42 cellular contexts compared by ENCODE assay signal in genomic region chr7:73387908-73388414, GRCh38. TPM values are rescaled to one million over a fixed set of nuclear protein-coding genes. Genes with fewer than 3 reads are reported as not detected.
"Had no signal": no experiment of that assay in that cellular context is flagged by ENCODE, and none has a peak within 500 bp of the region (broad histone marks: within the 10 kb centered on the region; RNA-seq: fewer than 3 reads in every experiment).

No MANE protein-coding gene starts in this region.

- H3K27ac ChIP-seq: adrenal gland, ascending aorta, body of pancreas, brain microvascular endothelial cell, breast epithelium, cardiac muscle cell had no signal

- H3K36me3 ChIP-seq: adrenal gland, ascending aorta, brain microvascular endothelial cell, breast epithelium, cardiac muscle cell had no signal

- FAIRE-seq: bronchial epithelial cell had no signal

- H3K4me1 ChIP-seq: adrenal gland, ascending aorta, body of pancreas, breast epithelium had no signal

- H3K4me1 Mint-ChIP-seq: activated naive CD4-positive, alpha-beta T cell treated with anti-CD3 and anti-CD28 coated beads, Interleukin-2, amount 10 ng/mL, durations not matched to agents 7 days and 5 days; activated naive CD4-positive, alpha-beta T cell treated with anti-CD3 and anti-CD28 coated beads, Interleukin-2, amount 50 U/mL, for 24 hours; activated naive CD8-positive, alpha-beta T cell treated with anti-CD3 and anti-CD28 coated beads for 36 hours; activated naive CD8-positive, alpha-beta T cell treated with anti-CD3 and anti-CD28 coated beads, Interleukin-2, amount 10 ng/mL, durations not matched to agents 7 days and 5 days; activated naive CD8-positive, alpha-beta T cell treated with anti-CD3 and anti-CD28 coated beads, Interleukin-2, amount 50 U/mL, for 24 hours; activated T-helper 17 cell treated with anti-CD3 and anti-CD28 coated beads, Interleukin-2, amount 50 U/mL, for 72 hours; brain; central memory CD8-positive, alpha-beta T cell had no signal

- ATAC-seq: activated naive CD4-positive, alpha-beta T cell treated with anti-CD3 and anti-CD28 coated beads, Interleukin-2, amount 50 U/mL, for 72 hours; activated naive CD8-positive, alpha-beta T cell treated with anti-CD3 and anti-CD28 coated beads, Interleukin-2, amount 50 U/mL, for 24 hours; activated T-cell treated with anti-CD3 and anti-CD28 coated beads, Interleukin-2, amount 50 U/mL, for 4 hours; activated T-cell treated with anti-CD3 and anti-CD28 coated beads, Interleukin-2, amount 50 U/mL, for 72 hours; activated T-helper 17 cell treated with anti-CD3 and anti-CD28 coated beads, Interleukin-2, amount 50 U/mL, for 72 hours; body of pancreas had no signal

- H3K27me3 Mint-ChIP-seq: activated naive CD4-positive, alpha-beta T cell treated with anti-CD3 and anti-CD28 coated beads, Interleukin-2, amount 50 U/mL, for 24 hours; activated naive CD8-positive, alpha-beta T cell treated with anti-CD3 and anti-CD28 coated beads for 36 hours; activated T-helper 17 cell treated with anti-CD3 and anti-CD28 coated beads, Interleukin-2, amount 50 U/mL, for 72 hours; central memory CD8-positive, alpha-beta T cell had no signal

- DNase-seq: activated effector memory CD4-positive, alpha-beta T cell treated with anti-CD3 and anti-CD28 coated beads, Interleukin-2, amount 50 U/mL, for 16 hours; activated effector memory CD4-positive, alpha-beta T cell treated with Interleukin-2 at 50 U/mL for 16 hours; activated gamma-delta T cell; activated gamma-delta T cell treated with Interleukin-2 at 50 U/mL for 16 hours; activated naive CD4-positive, alpha-beta T cell; activated naive CD4-positive, alpha-beta T cell treated with anti-CD3 and anti-CD28 coated beads for 36 hours; activated naive CD4-positive, alpha-beta T cell treated with anti-CD3 and anti-CD28 coated beads, Interleukin-2, amount 10 ng/mL, durations not matched to agents 7 days and 5 days; activated naive CD4-positive, alpha-beta T cell treated with anti-CD3 and anti-CD28 coated beads, Interleukin-2, amount 50 U/mL, for 16 hours; activated naive CD4-positive, alpha-beta T cell treated with Interleukin-2 at 50 U/mL for 16 hours; activated naive CD8-positive, alpha-beta T cell treated with anti-CD3 and anti-CD28 coated beads for 36 hours; activated naive CD8-positive, alpha-beta T cell treated with anti-CD3 and anti-CD28 coated beads, Interleukin-2, amount 10 ng/mL, durations not matched to agents 7 days and 5 days; activated naive CD8-positive, alpha-beta T cell treated with anti-CD3 and anti-CD28 coated beads, Interleukin-2, amount 50 U/mL, for 24 hours; activated T-cell treated with anti-CD3 and anti-CD28 coated beads, Interleukin-2, amount 50 U/mL, for 1 hour; activated T-cell treated with anti-CD3 and anti-CD28 coated beads, Interleukin-2, amount 50 U/mL, for 24 hours; activated T-cell treated with anti-CD3 and anti-CD28 coated beads, Interleukin-2, amount 50 U/mL, for 4 hours; activated T-cell treated with anti-CD3 and anti-CD28 coated beads, Interleukin-2, amount 50 U/mL, for 48 hours; activated T-cell treated with anti-CD3 and anti-CD28 coated beads, Interleukin-2, amount 50 U/mL, for 72 hours; adrenal gland; amniotic stem cell; amygdala; anterior cingulate cortex; aorta; body of pancreas; brain microvascular endothelial cell; caudate nucleus; central memory CD4-positive, alpha-beta T cell; cerebellar nuclear complex had no signal

- H3K27ac Mint-ChIP-seq: activated naive CD4-positive, alpha-beta T cell treated with anti-CD3 and anti-CD28 coated beads for 36 hours; activated naive CD4-positive, alpha-beta T cell treated with anti-CD3 and anti-CD28 coated beads, Interleukin-2, amount 10 ng/mL, durations not matched to agents 7 days and 5 days; activated naive CD4-positive, alpha-beta T cell treated with anti-CD3 and anti-CD28 coated beads, Interleukin-2, amount 50 U/mL, for 24 hours; activated naive CD4-positive, alpha-beta T cell treated with anti-CD3 and anti-CD28 coated beads, Interleukin-2, amount 50 U/mL, for 72 hours; activated naive CD8-positive, alpha-beta T cell; activated naive CD8-positive, alpha-beta T cell treated with anti-CD3 and anti-CD28 coated beads for 36 hours; activated naive CD8-positive, alpha-beta T cell treated with anti-CD3 and anti-CD28 coated beads, Interleukin-2, amount 50 U/mL, for 24 hours; activated T-cell treated with anti-CD3 and anti-CD28 coated beads, Interleukin-2, amount 50 U/mL, for 24 hours; activated T-cell treated with anti-CD3 and anti-CD28 coated beads, Interleukin-2, amount 50 U/mL, for 72 hours; activated T-helper 1 cell treated with anti-CD3 and anti-CD28 coated beads, Interleukin-12 subunit alpha, Interleukin-12 subunit beta, Interleukin-2, Interleukin-4 antibody, amounts not matched to agents 30 ng/mL and 10 ng/mL and 1 ng/mL, durations not matched to agents 14 hours and 24 hours and 36 hours; activated T-helper 17 cell treated with anti-CD3 and anti-CD28 coated beads, Interleukin-2, amount 50 U/mL, for 72 hours; activated T-helper 2 cell treated with anti-CD3 and anti-CD28 coated beads, Interferon-gamma antibody, Interleukin-2, Interleukin-4, amounts not matched to agents 10 μg/mL and 5 μg/mL and 100 μg/mL, durations not matched to agents 14 hours and 24 hours and 36 hours; brain had no signal

- H3K4me3 ChIP-seq: adrenal gland, ascending aorta, body of pancreas, breast epithelium, cardiac muscle cell had no signal

- H3K27me3 ChIP-seq: adrenal gland, ascending aorta, body of pancreas, brain microvascular endothelial cell, breast epithelium, cardiac muscle cell had no signal

- H3K4me3 Mint-ChIP-seq: activated naive CD4-positive, alpha-beta T cell treated with anti-CD3 and anti-CD28 coated beads for 36 hours; activated naive CD4-positive, alpha-beta T cell treated with anti-CD3 and anti-CD28 coated beads, Interleukin-2, amount 10 ng/mL, durations not matched to agents 7 days and 5 days; activated naive CD4-positive, alpha-beta T cell treated with anti-CD3 and anti-CD28 coated beads, Interleukin-2, amount 50 U/mL, for 24 hours; activated naive CD8-positive, alpha-beta T cell; activated naive CD8-positive, alpha-beta T cell treated with anti-CD3 and anti-CD28 coated beads for 36 hours; activated naive CD8-positive, alpha-beta T cell treated with anti-CD3 and anti-CD28 coated beads, Interleukin-2, amount 10 ng/mL, durations not matched to agents 7 days and 5 days; activated naive CD8-positive, alpha-beta T cell treated with anti-CD3 and anti-CD28 coated beads, Interleukin-2, amount 50 U/mL, for 24 hours; activated T-cell treated with anti-CD3 and anti-CD28 coated beads, Interleukin-2, amount 50 U/mL, for 24 hours; activated T-cell treated with anti-CD3 and anti-CD28 coated beads, Interleukin-2, amount 50 U/mL, for 4 hours; activated T-cell treated with anti-CD3 and anti-CD28 coated beads, Interleukin-2, amount 50 U/mL, for 72 hours; activated T-helper 1 cell treated with anti-CD3 and anti-CD28 coated beads, Interleukin-12 subunit alpha, Interleukin-12 subunit beta, Interleukin-2, Interleukin-4 antibody, amounts not matched to agents 30 ng/mL and 10 ng/mL and 1 ng/mL, durations not matched to agents 14 hours and 24 hours and 36 hours; activated T-helper 17 cell treated with anti-CD3 and anti-CD28 coated beads, Interleukin-2, amount 50 U/mL, for 72 hours; brain; central memory CD8-positive, alpha-beta T cell had no signal

RNA-seq across cellular contexts. Expression of gene FZD9, which starts 45.6 kb away (rescaled TPM):
- total RNA-seq: activated T-helper 17 cell treated with anti-CD3 and anti-CD28 coated beads, Interleukin-2, amount 50 U/mL, for 72 hours had no signal

RNA-seq across cellular contexts. Expression of gene FKBP6, which starts 60.0 kb away (rescaled TPM):
- total RNA-seq: activated naive CD4-positive, alpha-beta T cell treated with anti-CD3 and anti-CD28 coated beads for 36 hours; activated naive CD4-positive, alpha-beta T cell treated with anti-CD3 and anti-CD28 coated beads, Interleukin-2, amount 50 U/mL, for 72 hours; activated naive CD8-positive, alpha-beta T cell treated with anti-CD3 and anti-CD28 coated beads for 36 hours; activated naive CD8-positive, alpha-beta T cell treated with anti-CD3 and anti-CD28 coated beads, Interleukin-2, amount 10 ng/mL, durations not matched to agents 7 days and 5 days; activated T-cell treated with anti-CD3 and anti-CD28 coated beads, Interleukin-2, amount 50 U/mL, for 4 hours; activated T-cell treated with anti-CD3 and anti-CD28 coated beads, Interleukin-2, amount 50 U/mL, for 72 hours; activated T-helper 1 cell treated with anti-CD3 and anti-CD28 coated beads, Interleukin-12 subunit alpha, Interleukin-12 subunit beta, Interleukin-2, Interleukin-4 antibody, amounts not matched to agents 30 ng/mL and 10 ng/mL and 1 ng/mL, durations not matched to agents 14 hours and 24 hours and 36 hours; activated T-helper 17 cell treated with anti-CD3 and anti-CD28 coated beads, Interleukin-2, amount 50 U/mL, for 72 hours; activated T-helper 2 cell treated with anti-CD3 and anti-CD28 coated beads, Interferon-gamma antibody, Interleukin-2, Interleukin-4, amounts not matched to agents 10 μg/mL and 5 μg/mL and 100 μg/mL, durations not matched to agents 14 hours and 24 hours and 36 hours; aorta; ascending aorta; body of pancreas; breast epithelium; bronchial epithelial cell; cardiac muscle cell; cardiac septum; cerebellum; chondrocyte had no signal
- polyA plus RNA-seq: cardiac muscle cell had no signal
